13 cellular contexts compared by ENCODE assay signal in genomic region chr1:92577251-92577895, GRCh38.
DNase-seq lines count a peak whose midpoint lies in the region; ATAC-seq and TF ChIP-seq lines count a peak whose summit lies in the region.
"Had no signal": no experiment of that assay in that cellular context is flagged by ENCODE, and none has a peak within 500 bp of the region (broad histone marks: within the 10 kb centered on the region; RNA-seq: fewer than 3 reads in every experiment).

No MANE protein-coding gene starts in this region.

- no peaks in the 10 kb centered on the region for H3K79me2 ChIP-seq in osteoblast (ENCODE audit: insufficient read depth, low read length)

- H3K9me3 ChIP-seq in RWPE2 (ENCODE audit: severe bottlenecking): no peaks in the 10 kb centered on the region
- H3K9me3 ChIP-seq in osteoblast (ENCODE audit: low read depth, low read length): no peaks in the 10 kb centered on the region
- H3K9me3 ChIP-seq: body of pancreas had no signal

- H3K36me3 ChIP-seq in RWPE2 (ENCODE audit: low read depth): peaks cover 7% of the 10 kb centered on the region; the same call in 1 of the 2 replicates
- no peaks in the 10 kb centered on the region for H3K36me3 ChIP-seq in osteoblast (ENCODE audit: insufficient read depth, low read length)

- H2AFZ ChIP-seq in osteoblast (ENCODE audit: low read length): no peak overlapping the region

- H3K9me3 Mint-ChIP-seq in activated T-cell treated with anti-CD3 and anti-CD28 coated beads, Interleukin-2, amount 50 U/mL, for 24 hours: no peaks in the 10 kb centered on the region
- H3K9me3 Mint-ChIP-seq: naive thymus-derived CD8-positive, alpha-beta T cell had no signal

- H3K27me3 Mint-ChIP-seq in activated T-cell treated with anti-CD3 and anti-CD28 coated beads, Interleukin-2, amount 50 U/mL, for 24 hours: no peaks in the 10 kb centered on the region
- H3K27me3 Mint-ChIP-seq: B cell; naive thymus-derived CD8-positive, alpha-beta T cell had no signal

- ATAC-seq in RWPE2 (ENCODE audit: low read depth): peak; percentile 86
- ATAC-seq: body of pancreas; naive thymus-derived CD8-positive, alpha-beta T cell had no signal

- H3K27ac ChIP-seq in RWPE2 (ENCODE audit: poor library complexity, severe bottlenecking): peak overlapping the region; percentile 34
- H3K27ac ChIP-seq in osteoblast (ENCODE audit: low read depth, low read length): peak overlapping the region; percentile 11
- H3K27ac ChIP-seq: body of pancreas, SK-N-MC had no signal

- H3K27ac Mint-ChIP-seq in activated T-cell treated with anti-CD3 and anti-CD28 coated beads, Interleukin-2, amount 50 U/mL, for 24 hours: peak overlapping the region; percentile 99
- H3K27ac Mint-ChIP-seq: B cell had no signal

- no peak overlapping the region for H3K4me3 ChIP-seq in RWPE2 (ENCODE audit: severe bottlenecking)
- no peak overlapping the region for H3K4me3 ChIP-seq in osteoblast (ENCODE audit: insufficient read depth, low read length)
- H3K4me3 ChIP-seq: body of pancreas, SK-N-MC had no signal

- H3K4me1 Mint-ChIP-seq in activated T-cell treated with anti-CD3 and anti-CD28 coated beads, Interleukin-2, amount 50 U/mL, for 24 hours (ENCODE audit: low read depth): peaks cover 63% of the 10 kb centered on the region
- H3K4me1 Mint-ChIP-seq: B cell had no signal

- peaks cover 15% of the 10 kb centered on the region for H3K4me1 ChIP-seq in RWPE2 (ENCODE audit: insufficient read depth, poor library complexity, severe bottlenecking)
- H3K4me1 ChIP-seq in osteoblast (ENCODE audit: insufficient read depth, low read length): peaks cover 24% of the 10 kb centered on the region
- H3K4me1 ChIP-seq: body of pancreas had no signal

- peaks cover 64% of the 10 kb centered on the region for H3K36me3 Mint-ChIP-seq in activated T-cell treated with anti-CD3 and anti-CD28 coated beads, Interleukin-2, amount 50 U/mL, for 24 hours (ENCODE audit: low read depth)
- H3K36me3 Mint-ChIP-seq: naive thymus-derived CD8-positive, alpha-beta T cell had no signal

- TF ChIP-seq CTCF in RWPE2 (IDR thresholded peaks at IDR 0.05; ENCODE audit: poor library complexity, severe bottlenecking): no peak
- TF ChIP-seq CTCF in osteoblast (IDR thresholded peaks at IDR 0.05; ENCODE audit: extremely low read depth, low read depth, low read length): no peak

- DNase-seq in activated T-cell treated with anti-CD3 and anti-CD28 coated beads, Interleukin-2, amount 50 U/mL, for 24 hours: peak; percentile 57
- DNase-seq in activated T-cell treated with anti-CD3 and anti-CD28 coated beads for 4 hours (no peak), RWPE2 (ENCODE audit: low spot score) (no peak), dermis blood vessel endothelial cell (peak; percentile 14), osteoblast (ENCODE audit: insufficient read length, low spot score, missing footprints) (peak; percentile 45), NCI-H1092 (lab: John Stamatoyannopoulos, UW) (no peak)
- DNase-seq in activated effector memory CD4-positive, alpha-beta T cell treated with anti-CD3 and anti-CD28 coated beads, Interleukin-2, amount 50 U/mL, for 16 hours: no peak
- DNase-seq in NK-92 treated with Interleukin-12 subunit alpha and Interleukin-12 subunit beta, amount 100 ng/mL, for 24 hours (lab: John Stamatoyannopoulos, UW): no peak
- DNase-seq: body of pancreas; naive thymus-derived CD8-positive, alpha-beta T cell; NCI-H526 had no signal

- no peaks in the 10 kb centered on the region for H3K27me3 ChIP-seq in RWPE2 (ENCODE audit: insufficient read depth, poor library complexity, severe bottlenecking)
- H3K27me3 ChIP-seq in osteoblast (ENCODE audit: insufficient read depth, low read length): no peaks in the 10 kb centered on the region
- H3K27me3 ChIP-seq: body of pancreas had no signal

- no peaks in the 10 kb centered on the region for H4K20me1 ChIP-seq in osteoblast (ENCODE audit: insufficient read depth, low read length)

- H3K4me2 ChIP-seq in osteoblast (ENCODE audit: insufficient read depth, low read length): peak overlapping the region; percentile 31

- peak overlapping the region; percentile 94 for H3K4me3 Mint-ChIP-seq in activated T-cell treated with anti-CD3 and anti-CD28 coated beads, Interleukin-2, amount 50 U/mL, for 24 hours
- H3K4me3 Mint-ChIP-seq: B cell; naive thymus-derived CD8-positive, alpha-beta T cell had no signal

Comparison
In these comparisons a context has a peak if more than half of its experiments do, and no peak if none do; other contexts are left out.
1. DNase-seq: peak in activated T-cell treated with anti-CD3 and anti-CD28 coated beads, Interleukin-2, amount 50 U/mL, for 24 hours (single experiment), dermis blood vessel endothelial cell (single experiment) and osteoblast (single experiment); none in activated T-cell treated with anti-CD3 and anti-CD28 coated beads for 4 hours (single experiment), RWPE2 (single experiment), activated effector memory CD4-positive, alpha-beta T cell treated with anti-CD3 and anti-CD28 coated beads, Interleukin-2, amount 50 U/mL, for 16 hours (single experiment), NCI-H1092 (single experiment) and NK-92 treated with Interleukin-12 subunit alpha and Interleukin-12 subunit beta, amount 100 ng/mL, for 24 hours (single experiment).